9 cellular contexts compared by ENCODE assay signal in genomic region chr13:106565127-106565775, GRCh38. TPM values are rescaled to one million over a fixed set of nuclear protein-coding genes. Genes with fewer than 3 reads are reported as not detected.
DNase-seq lines count a peak whose midpoint lies in the region; ATAC-seq, FAIRE-seq and TF ChIP-seq lines count a peak whose summit lies in the region.
"Had no signal": no experiment of that assay in that cellular context is flagged by ENCODE, and none has a peak within 500 bp of the region (broad histone marks: within the 10 kb centered on the region; RNA-seq: fewer than 3 reads in every experiment).

No MANE protein-coding gene starts in this region.

- no peak for TF ChIP-seq EP300 in A549 (IDR thresholded peaks at IDR 0.05)

- no peak for DNase-seq in A549 (ENCODE audit: low read depth in 1 of 2, low spot score in 1 of 2)
- no peak for DNase-seq in H54 (ENCODE audit: insufficient read length, low spot score)
- no peak for DNase-seq in activated T-helper 2 cell treated with anti-CD3 and anti-CD28 coated beads, Interferon-gamma antibody, Interleukin-2, Interleukin-4, amounts not matched to agents 10 μg/mL and 5 μg/mL and 100 μg/mL, durations not matched to agents 14 hours and 24 hours and 36 hours (ENCODE audit: low spot score)
- DNase-seq in T-helper 9 cell: no peak
- no peak for DNase-seq in LoVo (ENCODE audit: low spot score)

- peak overlapping the region; percentile 86 for H3K4me2 ChIP-seq in A549

- H3K4me3 Mint-ChIP-seq in activated T-helper 2 cell treated with anti-CD3 and anti-CD28 coated beads, Interferon-gamma antibody, Interleukin-2, Interleukin-4, amounts not matched to agents 10 μg/mL and 5 μg/mL and 100 μg/mL, durations not matched to agents 14 hours and 24 hours and 36 hours (ENCODE audit: low read depth): peak overlapping the region; percentile 93

- ATAC-seq in A549 (no peak), HG02623 (IDR thresholded peaks at IDR 0.05; ENCODE audit: unreplicated experiment) (no peak), GM19452 (IDR thresholded peaks at IDR 0.05; ENCODE audit: unreplicated experiment) (no peak)
- ATAC-seq: Panc1 had no signal

- H3K4me1 Mint-ChIP-seq in activated T-helper 2 cell treated with anti-CD3 and anti-CD28 coated beads, Interferon-gamma antibody, Interleukin-2, Interleukin-4, amounts not matched to agents 10 μg/mL and 5 μg/mL and 100 μg/mL, durations not matched to agents 14 hours and 24 hours and 36 hours (ENCODE audit: low read depth): peaks cover 57% of the 10 kb centered on the region

- TF ChIP-seq POLR2A in A549 (IDR thresholded peaks at IDR 0.05; ENCODE audit: low read length) (no peak), H54 (IDR thresholded peaks at IDR 0.05; ENCODE audit: low read depth, low read length) (no peak)

- peaks cover 5% of the 10 kb centered on the region for H3K36me3 ChIP-seq in mesodermal cell (ENCODE audit: control insufficient read depth, insufficient read depth, low read length)

- CTCF ChIA-PET in A549 (lab: Yijun Ruan, JAX): no interaction called here

- POLR2A ChIA-PET in A549 (lab: Yijun Ruan, JAX): no interaction called here

- H3K27ac Mint-ChIP-seq in activated T-helper 2 cell treated with anti-CD3 and anti-CD28 coated beads, Interferon-gamma antibody, Interleukin-2, Interleukin-4, amounts not matched to agents 10 μg/mL and 5 μg/mL and 100 μg/mL, durations not matched to agents 14 hours and 24 hours and 36 hours: peak overlapping the region; percentile 64

- 67% methylated on average over 4 of the region's 4 CpGs for WGBS in A549 (ENCODE audit: missing lambda C conversion rate)
- WGBS in mesodermal cell (ENCODE audit: insufficient coverage in 2 of 2), 2 experiments: 52 to 54% methylated on average over 4 of the region's 4 CpGs

- TF ChIP-seq CTCF in A549 (IDR thresholded peaks at IDR 0.05): no peak

- FAIRE-seq in A549 (lab: Jason Lieb, UNC) (no peak), H54 (lab: Jason Lieb, UNC) (peak; percentile 58)

- H3K4me1 ChIP-seq in A549 (peaks cover 49% of the 10 kb centered on the region), mesodermal cell (ENCODE audit: control insufficient read depth, insufficient read depth, low read length, poor library complexity, severe bottlenecking) (peaks cover 16% of the 10 kb centered on the region)

- H3K9me3 Mint-ChIP-seq in activated T-helper 2 cell treated with anti-CD3 and anti-CD28 coated beads, Interferon-gamma antibody, Interleukin-2, Interleukin-4, amounts not matched to agents 10 μg/mL and 5 μg/mL and 100 μg/mL, durations not matched to agents 14 hours and 24 hours and 36 hours: no peaks in the 10 kb centered on the region

- no peaks in the 10 kb centered on the region for H3K9me3 ChIP-seq in A549
- peaks cover 4% of the 10 kb centered on the region for H3K9me3 ChIP-seq in mesodermal cell (ENCODE audit: control insufficient read depth, low read length)

- peaks cover 34% of the 10 kb centered on the region for H3K36me3 Mint-ChIP-seq in activated T-helper 2 cell treated with anti-CD3 and anti-CD28 coated beads, Interferon-gamma antibody, Interleukin-2, Interleukin-4, amounts not matched to agents 10 μg/mL and 5 μg/mL and 100 μg/mL, durations not matched to agents 14 hours and 24 hours and 36 hours (ENCODE audit: low read depth)

- H3K4me3 ChIP-seq in A549 (peak overlapping the region; percentile 69; the same call in 1 of the 3 replicates), mesodermal cell (ENCODE audit: extremely low read depth, insufficient read depth, low read length, poor library complexity, severe bottlenecking) (peak overlapping the region; percentile 91)

- TF ChIP-seq RAD21 in A549 (conservative IDR thresholded peaks at IDR 0.05 in 1 of 2, IDR thresholded peaks at IDR 0.05 in 1 of 2): no peak

- intact Hi-C loops in activated T-helper 2 cell treated with anti-CD3 and anti-CD28 coated beads, Interferon-gamma antibody, Interleukin-2, Interleukin-4, amounts not matched to agents 10 μg/mL and 5 μg/mL and 100 μg/mL, durations not matched to agents 14 hours and 24 hours and 36 hours (cut with micrococcal nuclease): loop anchor here (5.0 kb wide), 1 partner anchor 1652 kb away; the partner anchor contains the start of genes ABHD13 and LIG4

- no peaks in the 10 kb centered on the region for H3K27me3 Mint-ChIP-seq in activated T-helper 2 cell treated with anti-CD3 and anti-CD28 coated beads, Interferon-gamma antibody, Interleukin-2, Interleukin-4, amounts not matched to agents 10 μg/mL and 5 μg/mL and 100 μg/mL, durations not matched to agents 14 hours and 24 hours and 36 hours (ENCODE audit: low read depth)

- H3K27ac ChIP-seq in A549 (no peak overlapping the region), mesodermal cell (ENCODE audit: low read depth, low read length, severe bottlenecking) (no peak overlapping the region)

TF ChIP-seq in A549, 52 proteins besides CTCF, POLR2A, EP300 and RAD21:
- no peak for TF ChIP-seq MYC (IDR thresholded peaks at IDR 0.05; ENCODE audit: borderline replicate concordance, low read length)
- no peak for TF ChIP-seq FOSB (CRISPR knock-in tag; IDR thresholded peaks at IDR 0.05)
- TF ChIP-seq TP53 (CRISPR knock-in tag; IDR thresholded peaks at IDR 0.05): no peak
- TF ChIP-seq HMGXB4 (CRISPR knock-in tag; IDR thresholded peaks at IDR 0.05; ENCODE audit: borderline replicate concordance): no peak
- no peak for TF ChIP-seq FOXS1 (CRISPR knock-in tag; IDR thresholded peaks at IDR 0.05)
- no peak for TF ChIP-seq HEYL (CRISPR knock-in tag; IDR thresholded peaks at IDR 0.05)
- no peak for TF ChIP-seq MAZ (IDR thresholded peaks at IDR 0.05; ENCODE audit: borderline replicate concordance, low read depth, low read length)
- no peak for TF ChIP-seq NPAS2 (CRISPR knock-in tag; IDR thresholded peaks at IDR 0.05; ENCODE audit: borderline replicate concordance)
- no peak for TF ChIP-seq JUN (IDR thresholded peaks at IDR 0.05)
- no peak for TF ChIP-seq RCOR1 (IDR thresholded peaks at IDR 0.05; ENCODE audit: low read depth, low read length)
- no peak for TF ChIP-seq KDM5A (IDR thresholded peaks at IDR 0.05)
- no peak for TF ChIP-seq ZNF302 (CRISPR knock-in tag; IDR thresholded peaks at IDR 0.05)
- TF ChIP-seq, protein P1, sequence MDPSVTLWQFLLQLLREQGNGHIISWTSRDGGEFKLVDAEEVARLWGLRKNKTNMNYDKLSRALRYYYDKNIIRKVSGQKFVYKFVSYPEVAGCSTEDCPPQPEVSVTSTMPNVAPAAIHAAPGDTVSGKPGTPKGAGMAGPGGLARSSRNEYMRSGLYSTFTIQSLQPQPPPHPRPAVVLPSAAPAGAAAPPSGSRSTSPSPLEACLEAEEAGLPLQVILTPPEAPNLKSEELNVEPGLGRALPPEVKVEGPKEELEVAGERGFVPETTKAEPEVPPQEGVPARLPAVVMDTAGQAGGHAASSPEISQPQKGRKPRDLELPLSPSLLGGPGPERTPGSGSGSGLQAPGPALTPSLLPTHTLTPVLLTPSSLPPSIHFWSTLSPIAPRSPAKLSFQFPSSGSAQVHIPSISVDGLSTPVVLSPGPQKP (IDR thresholded peaks at IDR 0.05; ENCODE audit: low read depth, low read length): no peak
- no peak for TF ChIP-seq FOSL2 (IDR thresholded peaks at IDR 0.05)
- no peak for TF ChIP-seq FOSL2 (CRISPR knock-in tag; IDR thresholded peaks at IDR 0.05)
- no peak for TF ChIP-seq CBX2 (IDR thresholded peaks at IDR 0.05; ENCODE audit: borderline replicate concordance, low read depth)
- TF ChIP-seq HES2 (IDR thresholded peaks at IDR 0.05): no peak
- no peak for TF ChIP-seq NR3C1 (IDR thresholded peaks at IDR 0.05)
- TF ChIP-seq CEBPB (IDR thresholded peaks at IDR 0.05): no peak
- no peak for TF ChIP-seq HOXA7 (CRISPR knock-in tag; IDR thresholded peaks at IDR 0.05)
- no peak for TF ChIP-seq EHMT2 (IDR thresholded peaks at IDR 0.05; ENCODE audit: low read depth)

RNA-seq across cellular contexts. Expression of gene ARGLU1, which starts 2.7 kb away (rescaled TPM):
- polyA plus RNA-seq in A549 (2011; rRNA removed) (42.7 and 67.2 TPM in 2 replicates), A549 (2017; fragmentation: RNase III; extraction: RNeasy Plus Mini Kit Qiagen cat#74134 plus additional on column Dnase treatment) (93.1 to 148 TPM (median 137 TPM) in 3 replicates)
- polyA plus RNA-seq in A549 (2012; cell fraction: cytosol; rRNA removed): 27.4 and 34.3 TPM in 2 replicates
- 54.7 and 59.3 TPM in 2 replicates for polyA plus RNA-seq in A549 (2012; cell fraction: nucleus; rRNA removed)
- polyA minus RNA-seq in A549 (2011; rRNA and poly(A)+ RNA removed): 4.9 and 5.8 TPM in 2 replicates
- 90.4 and 92.7 TPM in 2 replicates for total RNA-seq in activated T-helper 2 cell treated with anti-CD3 and anti-CD28 coated beads, Interferon-gamma antibody, Interleukin-2, Interleukin-4, amounts not matched to agents 10 μg/mL and 5 μg/mL and 100 μg/mL, durations not matched to agents 14 hours and 24 hours and 36 hours
- polyA plus RNA-seq in mesodermal cell (2013, experiment 1 of 2): 185 TPM
- 185 TPM for polyA plus RNA-seq in mesodermal cell (2013, experiment 2 of 2)

RNA-seq across cellular contexts. Expression of gene EFNB2, which starts 29.8 kb away (rescaled TPM):
- polyA plus RNA-seq in A549 (2011; rRNA removed) (1.0 and 1.1 TPM in 2 replicates), A549 (2017; fragmentation: RNase III; extraction: RNeasy Plus Mini Kit Qiagen cat#74134 plus additional on column Dnase treatment) (1.3 to 1.6 TPM (median 1.3 TPM) in 3 replicates)
- polyA plus RNA-seq in A549 (2012; cell fraction: cytosol; rRNA removed): 0.54 and 0.57 TPM in 2 replicates
- polyA plus RNA-seq in A549 (2012; cell fraction: nucleus; rRNA removed): 0.61 and 0.83 TPM in 2 replicates
- polyA minus RNA-seq in A549 (2011; rRNA and poly(A)+ RNA removed): 1.0 and 1.5 TPM in 2 replicates
- total RNA-seq in activated T-helper 2 cell treated with anti-CD3 and anti-CD28 coated beads, Interferon-gamma antibody, Interleukin-2, Interleukin-4, amounts not matched to agents 10 μg/mL and 5 μg/mL and 100 μg/mL, durations not matched to agents 14 hours and 24 hours and 36 hours: 0.21 and 0.25 TPM in 2 replicates
- 120 TPM for polyA plus RNA-seq in mesodermal cell (2013, experiment 1 of 2)
- polyA plus RNA-seq in mesodermal cell (2013, experiment 2 of 2): 102 TPM
